Comparison of ENCODE assay signal across 5 cellular contexts in genomic region chr2:12467303-12467702, GRCh38.
"Had no signal": no experiment of that assay in that cellular context is flagged by ENCODE, and none has a peak within 500 bp of the region (broad histone marks: within the 10 kb centered on the region; RNA-seq: fewer than 3 reads in every experiment).

No MANE protein-coding gene starts in this region.

- H3K4me1 Mint-ChIP-seq: GM23338 had no signal

- H3K4me3 ChIP-seq: GM23338, K562 had no signal

- ATAC-seq: GM23338, K562 had no signal

- DNase-seq: H9, HCEC 1CT, IMR-90 had no signal

- H3K27ac Mint-ChIP-seq: GM23338, H9 had no signal

- H3K4me3 Mint-ChIP-seq: GM23338, H9 had no signal
